ENCODE assay signal across 8 cellular contexts in genomic region chr1:225554216-225554812, GRCh38.
DNase-seq lines count a peak whose midpoint lies in the region; ATAC-seq and TF ChIP-seq lines count a peak whose summit lies in the region.

No MANE protein-coding gene starts in this region.

- no peak overlapping the region for H2BK12ac ChIP-seq in mesenchymal stem cell (ENCODE audit: low read length in 2 of 2)

- peaks cover 11% of the 10 kb centered on the region for H3K79me1 ChIP-seq in mesenchymal stem cell (replicated peaks; ENCODE audit: low read length, poor library complexity, severe bottlenecking)

- no peak overlapping the region for H2BK15ac ChIP-seq in mesenchymal stem cell (ENCODE audit: low read depth, poor library complexity, severe bottlenecking)

- DNase-seq in GM12864 (ENCODE audit: low read depth), result no peak
- peak; percentile 3 for DNase-seq in NCI-H146 (lab: John Stamatoyannopoulos, UW)
- peak; percentile 44 for DNase-seq in cerebellar cortex (ENCODE audit: low spot score)
- peak; percentile 44 for DNase-seq in mesenchymal stem cell
- no peak for DNase-seq in posterior vena cava (ENCODE audit: low spot score)
- no peak for DNase-seq in NCI-H446 treated with DMSO at 0.1 percent for 48 hours (lab: John Stamatoyannopoulos, UW)

- ATAC-seq in HG03025 (IDR thresholded peaks at IDR 0.05; ENCODE audit: low FRiP score, unreplicated experiment), result no peak
- ATAC-seq in GM18505 (IDR thresholded peaks at IDR 0.05; ENCODE audit: unreplicated experiment), result no peak

- peaks cover 0 to 32% of the 10 kb centered on the region in 2 experiments for H3K36me3 ChIP-seq in mesenchymal stem cell (ENCODE audit: control insufficient read depth in 1 of 2, insufficient read depth in 2 of 2, low read depth in 1 of 2, low read length in 2 of 2)

- TF ChIP-seq POLR2A in GM18505 (IDR thresholded peaks at IDR 0.05; ENCODE audit: borderline replicate concordance, extremely low read depth, insufficient read depth, insufficient read length), result no peak

- no peak overlapping the region for H3K9ac ChIP-seq in mesenchymal stem cell (ENCODE audit: low read length)

- H3K23ac ChIP-seq in mesenchymal stem cell (ENCODE audit: low read length in 2 of 2), result no peak overlapping the region

- intact Hi-C loops in posterior vena cava (cut with DNase I), result loop anchor here in 1 of 2 donors (10.0 kb wide), 1 partner anchor 220 kb away; the partner anchor contains the start of gene SRP9

- no peak overlapping the region for H2AFZ ChIP-seq in mesenchymal stem cell (ENCODE audit: low read depth, low read length)

- WGBS in mesenchymal stem cell, result 50% methylated on average over 1 of the region's 2 CpGs

- peak; percentile 50 for TF ChIP-seq CTCF in GM12864 (IDR thresholded peaks at IDR 0.05; ENCODE audit: low read depth, low read length, missing control alignments)

- no peak overlapping the region for H4K91ac ChIP-seq in mesenchymal stem cell (ENCODE audit: low read length)

- no peak overlapping the region for H2AK5ac ChIP-seq in mesenchymal stem cell (ENCODE audit: low read length, severe bottlenecking)

- H3K4me3 ChIP-seq in GM12864 (ENCODE audit: low read depth, low read length) (no peak overlapping the region), mesenchymal stem cell (ENCODE audit: insufficient read depth in 1 of 2, low read depth in 1 of 2, low read length in 2 of 2) (no peak overlapping the region)

- no peak overlapping the region for H3K4me2 ChIP-seq in mesenchymal stem cell (ENCODE audit: low read length, poor library complexity, severe bottlenecking)

- no peaks in the 10 kb centered on the region for H3K9me3 ChIP-seq in mesenchymal stem cell (ENCODE audit: control insufficient read depth, low read length)

- no peak overlapping the region for H2BK5ac ChIP-seq in mesenchymal stem cell (ENCODE audit: low read depth, low read length, poor library complexity, severe bottlenecking)

- H3K4ac ChIP-seq in mesenchymal stem cell (ENCODE audit: low read depth in 1 of 2, low read length in 2 of 2), result no peak overlapping the region

- no peaks in the 10 kb centered on the region for H3K27me3 ChIP-seq in mesenchymal stem cell (ENCODE audit: control insufficient read depth in 1 of 2, insufficient read depth in 1 of 2, low read length in 2 of 2)

- H3K4me1 ChIP-seq in mesenchymal stem cell (ENCODE audit: control insufficient read depth, insufficient read depth, low read depth, low read length), result no peaks in the 10 kb centered on the region

- H3K14ac ChIP-seq in mesenchymal stem cell (ENCODE audit: low read length in 2 of 2), result no peak overlapping the region

- no peak overlapping the region for H2BK120ac ChIP-seq in mesenchymal stem cell (ENCODE audit: low read depth, low read length)

- H4K8ac ChIP-seq in mesenchymal stem cell (ENCODE audit: low read length), result no peak overlapping the region

- no peak overlapping the region for H3K27ac ChIP-seq in mesenchymal stem cell (ENCODE audit: low read length, poor library complexity, severe bottlenecking)

- H3K18ac ChIP-seq in mesenchymal stem cell (ENCODE audit: low read depth in 1 of 2, low read length in 2 of 2), result no peak overlapping the region

Comparison
In these comparisons a context has a peak if more than half of its experiments do, and no peak if none do; other contexts are left out.
1. DNase-seq: peak in NCI-H146 (single experiment), cerebellar cortex (single experiment) and mesenchymal stem cell (single experiment); none in GM12864 (single experiment), posterior vena cava (single experiment) and NCI-H446 treated with DMSO at 0.1 percent for 48 hours (single experiment).